7 cellular contexts compared by ENCODE assay signal in genomic region chr21:33323610-33324009, GRCh38. TPM values are rescaled to one million over a fixed set of nuclear protein-coding genes. Genes with fewer than 3 reads are reported as not detected.
DNase-seq lines count a peak whose midpoint lies in the region; TF ChIP-seq lines count a peak whose summit lies in the region.
"Not testable (repeated sequence)": the region's sequence is repeated elsewhere in the genome, so short reads cannot be mapped to it uniquely, and the experiment has no call there.

No MANE protein-coding gene starts in this region.

- H3K79me2 ChIP-seq in neural progenitor cell (ENCODE audit: low read depth), result peaks cover 37% of the 10 kb centered on the region

- H4K20me1 ChIP-seq in neural progenitor cell (ENCODE audit: low read depth), result not testable (repeated sequence)

- not testable (repeated sequence) for H3K27me3 ChIP-seq in ascending aorta; iPS-18a (ENCODE audit: control insufficient read depth, insufficient read depth, low read length); neural progenitor cell; subcutaneous abdominal adipose tissue (ENCODE audit: control insufficient read depth in 5 of 5, insufficient read depth in 4 of 5, low read length in 5 of 5)

- H3K4me3 ChIP-seq in GM12875 (ENCODE audit: low read depth, low read length) (peak overlapping the region; percentile 84), NB4 (ENCODE audit: low read depth, low read length) (peak overlapping the region; percentile 75), ascending aorta (peak overlapping the region in 1 of 2 donors; percentile 81), epithelial cell of esophagus (ENCODE audit: low read length) (peak overlapping the region; percentile 93), iPS-18a (ENCODE audit: low read length) (peak overlapping the region; percentile 87), neural progenitor cell (peak overlapping the region; percentile 63), subcutaneous abdominal adipose tissue (ENCODE audit: low read depth in 1 of 5, low read length in 5 of 5) (peak overlapping the region in 3 of 5 donors; percentile 90 to 99 (median 96))

- not testable (repeated sequence) for TF ChIP-seq CTCF in GM12875 (IDR thresholded peaks at IDR 0.05; ENCODE audit: borderline replicate concordance, insufficient read depth, low read depth, low read length); NB4 (IDR thresholded peaks at IDR 0.05; ENCODE audit: low read depth, low read length); ascending aorta (IDR thresholded peaks at IDR 0.05); epithelial cell of esophagus (IDR thresholded peaks at IDR 0.05; ENCODE audit: insufficient read depth, low read depth, low read length, missing control alignments); neural progenitor cell (IDR thresholded peaks at IDR 0.05)

- H3K4me3 Mint-ChIP-seq in neural progenitor cell, result not testable (repeated sequence)

- DNase-seq in NB4 (ENCODE audit: low read depth); ascending aorta (ENCODE audit: low spot score in 2 of 2); epithelial cell of esophagus (ENCODE audit: low read depth); neural progenitor cell (ENCODE audit: low spot score): not testable (repeated sequence)

- not testable (repeated sequence) for H3K4me1 Mint-ChIP-seq in neural progenitor cell

- not testable (repeated sequence) for H3K9me3 ChIP-seq in ascending aorta; iPS-18a (ENCODE audit: control insufficient read depth, low read depth, low read length); neural progenitor cell (ENCODE audit: low read depth); subcutaneous abdominal adipose tissue (ENCODE audit: control insufficient read depth in 5 of 5, low read length in 5 of 5)

- H3K9ac ChIP-seq in iPS-18a (ENCODE audit: low read length); neural progenitor cell: not testable (repeated sequence)
- H3K9ac ChIP-seq in subcutaneous abdominal adipose tissue (ENCODE audit: low read length in 5 of 5), result peak overlapping the region in 1 of 5 donors; percentile 99

- H3K36me3 ChIP-seq in ascending aorta; iPS-18a (ENCODE audit: control insufficient read depth, low read depth, low read length); neural progenitor cell; subcutaneous abdominal adipose tissue (ENCODE audit: control insufficient read depth in 5 of 5, insufficient read depth in 5 of 5, low read length in 5 of 5): not testable (repeated sequence)

- not testable (repeated sequence) for TF ChIP-seq POLR2A in NB4 (IDR thresholded peaks at IDR 0.05; ENCODE audit: extremely low read depth, insufficient read length)

- H3K27ac Mint-ChIP-seq in neural progenitor cell, result not testable (repeated sequence)

- H3K4me1 ChIP-seq in ascending aorta (peaks cover 2 to 22% of the 10 kb centered on the region in 2 donors), subcutaneous abdominal adipose tissue (ENCODE audit: control insufficient read depth in 5 of 5, insufficient read depth in 5 of 5, low read length in 5 of 5) (peaks cover 0 to 35% (median 18%) of the 10 kb centered on the region in 5 donors)
- not testable (repeated sequence) for H3K4me1 ChIP-seq in iPS-18a (ENCODE audit: control insufficient read depth, low read depth, low read length); neural progenitor cell

- intact Hi-C loops in ascending aorta (cut with DNase I), result loop anchor here (1.0 to 5.0 kb wide), 7 partner anchors 53 to 711 kb away; partner anchors contain the start of genes CFAP298, IFNGR2 and IL10RB

- peaks cover 25% of the 10 kb centered on the region for H3F3A ChIP-seq in neural progenitor cell (ENCODE audit: low read depth)

- H3K9me3 Mint-ChIP-seq in neural progenitor cell, result not testable (repeated sequence)

- peak overlapping the region; percentile 94 to 98 for H3K27ac ChIP-seq in ascending aorta
- not testable (repeated sequence) for H3K27ac ChIP-seq in iPS-18a (ENCODE audit: low read length); neural progenitor cell
- H3K27ac ChIP-seq in subcutaneous abdominal adipose tissue (ENCODE audit: low read depth, low read length), result peak overlapping the region; percentile 100

- peaks cover 12% of the 10 kb centered on the region for H3K36me3 Mint-ChIP-seq in neural progenitor cell

- H2AFZ ChIP-seq in neural progenitor cell (replicated peaks), result not testable (repeated sequence)

- peak overlapping the region; percentile 89 for H3K4me2 ChIP-seq in neural progenitor cell

- not testable (repeated sequence) for H3K27me3 Mint-ChIP-seq in neural progenitor cell (ENCODE audit: insufficient read depth, low read depth)

RNA-seq across cellular contexts. Expression of gene IFNAR1, which starts 1.2 kb away (rescaled TPM):
- total RNA-seq in ascending aorta (25.9 TPM), neural progenitor cell (ENCODE audit: low replicate concordance) (6.0 and 9.5 TPM in 2 replicates)

RNA-seq across cellular contexts. Expression of gene IL10RB, which starts 57.4 kb away (rescaled TPM):
- total RNA-seq in ascending aorta (39.1 TPM), neural progenitor cell (ENCODE audit: low replicate concordance) (3.1 and 5.6 TPM in 2 replicates)
